18 cellular contexts compared by ENCODE assay signal in the genomic region with DNA sequence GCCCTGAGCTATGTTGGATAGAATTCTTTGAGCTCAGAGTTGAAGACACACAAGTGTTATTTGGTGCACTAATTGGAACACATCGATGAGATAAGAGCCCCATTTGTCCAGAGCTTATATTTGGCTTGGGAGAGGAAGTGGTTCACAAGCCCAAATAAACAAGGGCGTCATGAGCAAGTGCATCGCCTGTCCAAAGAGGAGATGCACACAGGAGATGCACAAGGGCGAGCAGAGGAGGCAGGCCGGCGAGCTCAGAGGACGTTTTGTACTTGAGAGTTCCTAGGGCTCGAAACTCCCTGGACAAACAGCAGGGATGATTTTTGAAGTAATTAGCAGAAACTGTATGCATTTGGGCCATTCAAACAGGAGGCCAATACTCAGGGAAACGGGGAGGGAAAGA.
DNase-seq lines count a peak whose midpoint lies in the region; ATAC-seq and TF ChIP-seq lines count a peak whose summit lies in the region.
"Had no signal": no experiment of that assay in that cellular context is flagged by ENCODE, and none has a peak within 500 bp of the region (broad histone marks: within the 10 kb centered on the region; RNA-seq: fewer than 3 reads in every experiment).

No MANE protein-coding gene starts in this region.

- H3K27me3 ChIP-seq in BLaER1 (no peaks in the 10 kb centered on the region), esophagus muscularis mucosa (no peaks in the 10 kb centered on the region), psoas muscle (ENCODE audit: insufficient read depth in 3 of 3, low read length in 2 of 3) (no peaks in the 10 kb centered on the region)
- no peaks in the 10 kb centered on the region for H3K27me3 ChIP-seq in BLaER1 treated with 17β-estradiol and CSF1 and Interleukin-3, amounts not matched to agents 10 nM and 100 nM

- H3K27ac ChIP-seq in BLaER1 (no peak overlapping the region), esophagus muscularis mucosa (replicated peaks in 1 of 4) (no peak overlapping the region), psoas muscle (no peak overlapping the region), OCI-LY7 (ENCODE audit: low read depth, low read length, poor library complexity, severe bottlenecking) (no peak overlapping the region)
- no peak overlapping the region for H3K27ac ChIP-seq in BLaER1 treated with 17β-estradiol and CSF1 and Interleukin-3, amounts not matched to agents 10 nM and 100 nM

- H3K4me2 ChIP-seq in BLaER1: peak overlapping the region; percentile 53
- H3K4me2 ChIP-seq in BLaER1 treated with 17β-estradiol and CSF1 and Interleukin-3, amounts not matched to agents 10 nM and 100 nM: peak overlapping the region in 8 of 11 experiments; percentile 39 to 83 (median 60); a peak in 16 of 22 replicates
- H3K4me2 ChIP-seq in OCI-LY7 (ENCODE audit: low read length): no peak overlapping the region
- H3K4me2 ChIP-seq: GM23338 had no signal

- CTCF ChIA-PET in OCI-LY7 (lab: Charles Lee; ENCODE audit: unreplicated experiment): interaction anchor here (0.6 kb wide), 1 partner anchor 132 kb away, joined by 3 read pairs; no protein-coding TSS in a partner anchor

- no peak for TF ChIP-seq EP300 in esophagus muscularis mucosa (IDR thresholded peaks at IDR 0.05)

- H3K4me1 ChIP-seq in BLaER1 (peaks cover 15% of the 10 kb centered on the region), esophagus muscularis mucosa (no peaks in the 10 kb centered on the region), psoas muscle (no peaks in the 10 kb centered on the region), OCI-LY7 (ENCODE audit: insufficient read depth, low read length, poor library complexity, severe bottlenecking) (no peaks in the 10 kb centered on the region)
- peaks cover 0 to 14% (median 12%) of the 10 kb centered on the region in 10 experiments; a peak in 15 of 20 replicates for H3K4me1 ChIP-seq in BLaER1 treated with 17β-estradiol and CSF1 and Interleukin-3, amounts not matched to agents 10 nM and 100 nM

- H4K20me1 ChIP-seq in BLaER1: no peaks in the 10 kb centered on the region
- no peaks in the 10 kb centered on the region for H4K20me1 ChIP-seq in BLaER1 treated with 17β-estradiol and CSF1 and Interleukin-3, amounts not matched to agents 10 nM and 100 nM
- no peaks in the 10 kb centered on the region for H4K20me1 ChIP-seq in OCI-LY7 (ENCODE audit: insufficient read depth, low read length)

- BruUV-seq in OCI-LY7 (replicated peaks; lab: Mats Ljungman, UMichigan): no TSS peak

- intact Hi-C loops in esophagus muscularis mucosa (cut with DNase I) (no loop called here), psoas muscle (cut with DNase I) (no loop called here), OCI-LY7 (cut with micrococcal nuclease; ENCODE audit: unreplicated experiment) (no loop called here)

- H3K4me1 Mint-ChIP-seq in osteocyte (ENCODE audit: unreplicated experiment): no peaks in the 10 kb centered on the region
- H3K4me1 Mint-ChIP-seq in activated T-cell treated with anti-CD3 and anti-CD28 coated beads, Interleukin-2, amount 50 U/mL, for 4 hours (ENCODE audit: low read depth): no peaks in the 10 kb centered on the region
- H3K4me1 Mint-ChIP-seq: CD14-positive monocyte; CD8-positive, alpha-beta memory T cell; GM23338; H9 had no signal

- H3K9me3 Mint-ChIP-seq in osteocyte (ENCODE audit: unreplicated experiment): peaks cover 46% of the 10 kb centered on the region
- H3K9me3 Mint-ChIP-seq in activated T-cell treated with anti-CD3 and anti-CD28 coated beads, Interleukin-2, amount 50 U/mL, for 4 hours: peaks cover 5% of the 10 kb centered on the region
- H3K9me3 Mint-ChIP-seq: GM23338, H9 had no signal

- H3K27ac Mint-ChIP-seq in osteocyte (ENCODE audit: unreplicated experiment): no peak overlapping the region
- H3K27ac Mint-ChIP-seq: CD14-positive monocyte; CD4-positive, alpha-beta T cell; GM23338; H9 had no signal

- H3K9me3 ChIP-seq in BLaER1: no peaks in the 10 kb centered on the region
- peaks cover 0 to 12% (median 0%) of the 10 kb centered on the region in 11 experiments; a peak in 1 of 22 replicates for H3K9me3 ChIP-seq in BLaER1 treated with 17β-estradiol and CSF1 and Interleukin-3, amounts not matched to agents 10 nM and 100 nM (replicated peaks in 1 of 11)
- H3K9me3 ChIP-seq in esophagus muscularis mucosa: peaks cover 0 to 3% (median 0%) of the 10 kb centered on the region in 4 donors
- H3K9me3 ChIP-seq in psoas muscle: no peaks in the 10 kb centered on the region
- H3K9me3 ChIP-seq in OCI-LY7 (ENCODE audit: low read length): no peaks in the 10 kb centered on the region

- POLR2A ChIA-PET in OCI-LY7 (lab: Charles Lee): interaction anchor here (0.8 kb wide), 1 partner anchor 10 kb away, joined by 3 read pairs; no protein-coding TSS in a partner anchor

- no peaks in the 10 kb centered on the region for H3K79me2 ChIP-seq in OCI-LY7 (ENCODE audit: insufficient read depth, low read depth, low read length)

- TF ChIP-seq CTCF in esophagus muscularis mucosa (IDR thresholded peaks at IDR 0.05): no peak
- no peak for TF ChIP-seq CTCF in osteocyte (IDR thresholded peaks at IDR 0.05)
- TF ChIP-seq CTCF in psoas muscle (IDR thresholded peaks at IDR 0.05): no peak
- TF ChIP-seq CTCF in OCI-LY7 (conservative IDR thresholded peaks at IDR 0.05; ENCODE audit: low read length): no peak

- no peaks in the 10 kb centered on the region for H3K9me2 ChIP-seq in OCI-LY7 (ENCODE audit: insufficient read depth, low read length)

- no peaks in the 10 kb centered on the region for H3K27me3 Mint-ChIP-seq in osteocyte (ENCODE audit: unreplicated experiment)
- no peaks in the 10 kb centered on the region for H3K27me3 Mint-ChIP-seq in activated T-cell treated with anti-CD3 and anti-CD28 coated beads, Interleukin-2, amount 50 U/mL, for 4 hours (ENCODE audit: low read depth)
- H3K27me3 Mint-ChIP-seq: CD4-positive, alpha-beta T cell; CD8-positive, alpha-beta memory T cell had no signal

- H3K9ac ChIP-seq in BLaER1: no peak overlapping the region
- 0 out of 22 replicates have a peak overlapping the region, but pooled peaks of 1 of the 11 experiments have one; percentile 43 for H3K9ac ChIP-seq in BLaER1 treated with 17β-estradiol and CSF1 and Interleukin-3, amounts not matched to agents 10 nM and 100 nM

- H3K36me3 ChIP-seq in BLaER1: no peaks in the 10 kb centered on the region
- H3K36me3 ChIP-seq in BLaER1 treated with 17β-estradiol and CSF1 and Interleukin-3, amounts not matched to agents 10 nM and 100 nM: no peaks in the 10 kb centered on the region
- H3K36me3 ChIP-seq in esophagus muscularis mucosa: no peaks in the 10 kb centered on the region
- no peaks in the 10 kb centered on the region for H3K36me3 ChIP-seq in psoas muscle (ENCODE audit: insufficient read depth in 1 of 2, low read depth in 1 of 2)
- H3K36me3 ChIP-seq in OCI-LY7 (ENCODE audit: insufficient read depth, low read length): no peaks in the 10 kb centered on the region

- no peak for ATAC-seq in psoas muscle
- no peak for ATAC-seq in activated T-cell treated with anti-CD3 and anti-CD28 coated beads, Interleukin-2, amount 50 U/mL, for 4 hours
- ATAC-seq: GM12878, GM23338, HCT116 had no signal

- WGBS in esophagus muscularis mucosa: 62% methylated on average over 9 of the region's 9 CpGs
- 62 to 78% (median 76%) methylated on average over 9 of the region's 9 CpGs for WGBS in psoas muscle, 3 donors

- no peak overlapping the region for H3K4me3 Mint-ChIP-seq in osteocyte (ENCODE audit: unreplicated experiment)
- no peak overlapping the region for H3K4me3 Mint-ChIP-seq in activated T-cell treated with anti-CD3 and anti-CD28 coated beads, Interleukin-2, amount 50 U/mL, for 4 hours
- H3K4me3 Mint-ChIP-seq: CD14-positive monocyte; CD4-positive, alpha-beta T cell; CD8-positive, alpha-beta memory T cell; GM23338; H9 had no signal

- no peak for TF ChIP-seq POLR2A in esophagus muscularis mucosa (IDR thresholded peaks at IDR 0.05; ENCODE audit: low read depth)

- DNase-seq in esophagus muscularis mucosa (ENCODE audit: extremely low spot score): peak; percentile 57
- peak; percentile 62 for DNase-seq in osteocyte (ENCODE audit: extremely low spot score, unreplicated experiment)
- DNase-seq in psoas muscle: no peak
- DNase-seq in activated T-cell treated with anti-CD3 and anti-CD28 coated beads, Interleukin-2, amount 50 U/mL, for 4 hours: no peak
- no peak for DNase-seq in OCI-LY7 (ENCODE audit: low spot score)
- DNase-seq: CD4-positive, alpha-beta T cell; CD8-positive, alpha-beta memory T cell; DMS 273 treated with DMSO at 0.1 percent for 48 hours; DMS79; EL; GDM1; H9 had no signal

- no peak overlapping the region for H2AFZ ChIP-seq in OCI-LY7 (ENCODE audit: low read length)
- H2AFZ ChIP-seq: GM23338 had no signal

- no peaks in the 10 kb centered on the region for H3K36me3 Mint-ChIP-seq in osteocyte (ENCODE audit: unreplicated experiment)
- no peaks in the 10 kb centered on the region for H3K36me3 Mint-ChIP-seq in activated T-cell treated with anti-CD3 and anti-CD28 coated beads, Interleukin-2, amount 50 U/mL, for 4 hours (ENCODE audit: insufficient read depth)
- H3K36me3 Mint-ChIP-seq: CD14-positive monocyte; CD8-positive, alpha-beta memory T cell had no signal

- H3K4me3 ChIP-seq in BLaER1 (no peak overlapping the region), esophagus muscularis mucosa (no peak overlapping the region), psoas muscle (no peak overlapping the region), OCI-LY7 (ENCODE audit: low read depth, low read length, poor library complexity, severe bottlenecking) (no peak overlapping the region)
- H3K4me3 ChIP-seq in BLaER1 treated with 17β-estradiol and CSF1 and Interleukin-3, amounts not matched to agents 10 nM and 100 nM: no peak overlapping the region
- H3K4me3 ChIP-seq: GM12878, GM23338 had no signal

Comparison
In these comparisons a context has a peak if more than half of its experiments do, and no peak if none do; other contexts are left out.
1. DNase-seq: peak in esophagus muscularis mucosa (single experiment) and osteocyte (single experiment); none in psoas muscle (0 of 2), activated T-cell treated with anti-CD3 and anti-CD28 coated beads, Interleukin-2, amount 50 U/mL, for 4 hours (single experiment) and OCI-LY7 (single experiment).